7 cellular contexts compared by ENCODE assay signal in genomic region chr4:186724048-186724860, GRCh38. TPM values are rescaled to one million over a fixed set of nuclear protein-coding genes. Genes with fewer than 3 reads are reported as not detected.
DNase-seq lines count a peak whose midpoint lies in the region; ATAC-seq, FAIRE-seq and TF ChIP-seq lines count a peak whose summit lies in the region.

No MANE protein-coding gene starts in this region.

- H3K27me3 ChIP-seq in esophagus squamous epithelium: peaks cover 0 to 58% (median 0%) of the 10 kb centered on the region in 4 donors
- no peaks in the 10 kb centered on the region for H3K27me3 ChIP-seq in muscle layer of duodenum (ENCODE audit: low read depth, low read length)

- intact Hi-C loops in esophagus squamous epithelium (cut with DNase I): no loop called here

- H3K9me3 ChIP-seq in esophagus squamous epithelium: peaks cover 0 to 3% (median 0%) of the 10 kb centered on the region in 3 donors
- peaks cover 0 to 6% of the 10 kb centered on the region in 2 donors for H3K9me3 ChIP-seq in muscle layer of duodenum (ENCODE audit: control insufficient read depth in 1 of 2, low read length in 2 of 2)

- H3K4me1 ChIP-seq in esophagus squamous epithelium: peaks cover 0 to 62% (median 0%) of the 10 kb centered on the region in 3 donors
- peaks cover 0 to 7% of the 10 kb centered on the region in 2 donors for H3K4me1 ChIP-seq in muscle layer of duodenum (ENCODE audit: control insufficient read depth in 1 of 2, insufficient read depth in 2 of 2, low read length in 2 of 2)

- TF ChIP-seq POLR2A in GM12891 (IDR thresholded peaks at IDR 0.05; ENCODE audit: low read depth, low read length) (no peak), esophagus squamous epithelium (IDR thresholded peaks at IDR 0.05) (no peak)

- FAIRE-seq in GM12891 (lab: Jason Lieb, UNC): no peak

- POLR2A ChIA-PET in GM10248 (lab: Yijun Ruan, JAX): no interaction called here

- TF ChIP-seq CTCF in esophagus squamous epithelium (IDR thresholded peaks at IDR 0.05) (no peak), GM10248 (IDR thresholded peaks at IDR 0.05; ENCODE audit: control extremely low read depth, extremely low read depth, low read depth, missing control alignments) (no peak)

- H3K4me3 ChIP-seq in esophagus squamous epithelium: peak overlapping the region; percentile 75 to 94 (median 87)
- peak overlapping the region; percentile 75 to 94 for H3K4me3 ChIP-seq in muscle layer of duodenum (ENCODE audit: low read depth in 1 of 2, low read length in 2 of 2)

- peak; percentile 19 for DNase-seq in GM12891 (ENCODE audit: insufficient read length, low spot score)
- DNase-seq in RPMI7951 (ENCODE audit: low read depth): peak; percentile 67
- DNase-seq in esophagus squamous epithelium (lab: John Stamatoyannopoulos, UW): no peak
- DNase-seq in GM10248 (ENCODE audit: extremely low spot score): no peak
- DNase-seq in DMS79 treated with DMSO at 0.1 percent for 48 hours (lab: John Stamatoyannopoulos, UW): no peak

- peak overlapping the region; percentile 88 to 92 (median 91) for H3K27ac ChIP-seq in esophagus squamous epithelium
- peak overlapping the region; percentile 89 for H3K27ac ChIP-seq in muscle layer of duodenum (ENCODE audit: low read length)

- H3K36me3 ChIP-seq in esophagus squamous epithelium (no peaks in the 10 kb centered on the region), muscle layer of duodenum (ENCODE audit: control insufficient read depth in 1 of 2, insufficient read depth in 2 of 2, low read length in 2 of 2) (no peaks in the 10 kb centered on the region)

- no peak for ATAC-seq in HG03025 (IDR thresholded peaks at IDR 0.05; ENCODE audit: low FRiP score, unreplicated experiment)

- CTCF ChIA-PET in GM10248 (lab: Yijun Ruan, JAX): no interaction called here

- WGBS in esophagus squamous epithelium, 2 donors: 1 to 2% methylated on average over 8 to 15 of the region's 64 CpGs

TF ChIP-seq in GM12891, 5 proteins besides CTCF, POLR2A, EP300 and RAD21:
- TF ChIP-seq PAX5 (IDR thresholded peaks at IDR 0.05; ENCODE audit: insufficient read depth, low read length, severe bottlenecking) (no peak), TAF1 (IDR thresholded peaks at IDR 0.05; ENCODE audit: low read depth, low read length) (no peak), POU2F2 (IDR thresholded peaks at IDR 0.05; ENCODE audit: low read depth, low read length) (no peak), SPI1 (IDR thresholded peaks at IDR 0.05; ENCODE audit: low read depth, low read length) (no peak), POLR2AphosphoS5 (IDR thresholded peaks at IDR 0.05; ENCODE audit: low read depth, low read length) (no peak)

RNA-seq across cellular contexts. Expression of gene FAT1, which starts 0.6 kb away (rescaled TPM):
- polyA plus RNA-seq in GM12891 (2012; ENCODE audit: low read depth, missing spikeins): 0.04 TPM
- 92.8 and 111 TPM in 2 replicates for total RNA-seq in RPMI7951 (2014; rRNA removed; shearing (Covaris generic))
- 100 to 1,000 TPM in 1 of 4 donors, 10 to 100 TPM in 3; 21.0 to 109 (median 76.4) TPM for total RNA-seq in esophagus squamous epithelium

Comparison
In these comparisons a context has a peak if more than half of its experiments do, and no peak if none do; other contexts are left out.
1. DNase-seq: peak in GM12891 (single experiment) and RPMI7951 (single experiment); none in esophagus squamous epithelium (single experiment), GM10248 (single experiment) and DMS79 treated with DMSO at 0.1 percent for 48 hours (single experiment).